Comparison of ENCODE assay signal across 9 cellular contexts in genomic region chr14:106843376-106843775, GRCh38.
DNase-seq lines count a peak whose midpoint lies in the region; ATAC-seq, FAIRE-seq and TF ChIP-seq lines count a peak whose summit lies in the region.
"Had no signal": no experiment of that assay in that cellular context is flagged by ENCODE, and none has a peak within 500 bp of the region (broad histone marks: within the 10 kb centered on the region; RNA-seq: fewer than 3 reads in every experiment).

No MANE protein-coding gene starts in this region.

- no peaks in the 10 kb centered on the region; the same call in 1 of the 2 replicates for H3F3A ChIP-seq in OCI-LY1 (ENCODE audit: insufficient read depth, low read length)

- H3K4me1 ChIP-seq in OCI-LY1 (ENCODE audit: insufficient read depth, low read length, severe bottlenecking) (peaks cover 40% of the 10 kb centered on the region), small intestine (ENCODE audit: control insufficient read depth in 2 of 2, insufficient read depth in 1 of 2, low read depth in 1 of 2, low read length in 1 of 2) (no peaks in the 10 kb centered on the region)

- H3K4me3 ChIP-seq in OCI-LY1 (ENCODE audit: low read depth, low read length, poor library complexity, severe bottlenecking) (peak overlapping the region; percentile 85), small intestine (ENCODE audit: low read depth in 1 of 2, low read length in 2 of 2) (peak overlapping the region in 1 of 2 donors; percentile 84)

- H3K9me3 ChIP-seq in OCI-LY1 (ENCODE audit: low read length) (peaks cover 4% of the 10 kb centered on the region; the same call in 1 of the 2 replicates), small intestine (ENCODE audit: control insufficient read depth, low read depth) (no peaks in the 10 kb centered on the region)

- H3K9me3 Mint-ChIP-seq in T-helper 1 cell treated with Interleukin-12 subunit alpha and Interleukin-12 subunit beta and Interleukin-4 antibody, amounts not matched to agents 30 μg/mL and 1 μg/mL, for 36 hours: no peaks in the 10 kb centered on the region
- no peaks in the 10 kb centered on the region for H3K9me3 Mint-ChIP-seq in dendritic cell treated with granulocyte-macrophage colony-stimulating factor and Interleukin-4, amounts not matched to agents 40 ng/mL and 50 ng/mL, for 4 days

- ATAC-seq in HG02798 (IDR thresholded peaks at IDR 0.05; ENCODE audit: poor library complexity, unreplicated experiment): no peak

- FAIRE-seq in small intestine (lab: Jason Lieb, UNC): no peak

- 26 to 51% (median 36%) methylated on average over 6 of the region's 6 CpGs for WGBS in small intestine, 3 donors

- H3K4me2 ChIP-seq in OCI-LY1 (ENCODE audit: low read length): peak overlapping the region; percentile 74

- DNase-seq in T-helper 1 cell (no peak), small intestine (no peak), SK-N-DZ (ENCODE audit: low spot score) (no peak), NCI-H2029 (lab: John Stamatoyannopoulos, UW) (no peak)

- H2AFZ ChIP-seq in OCI-LY1 (ENCODE audit: low read length): no peak overlapping the region

- peak; percentile 68 for TF ChIP-seq CTCF in OCI-LY1 (IDR thresholded peaks at IDR 0.05; ENCODE audit: low read length)

- H3K27me3 Mint-ChIP-seq in T-helper 1 cell treated with Interleukin-12 subunit alpha and Interleukin-12 subunit beta and Interleukin-4 antibody, amounts not matched to agents 30 μg/mL and 1 μg/mL, for 36 hours (ENCODE audit: low read depth): peaks cover 56% of the 10 kb centered on the region
- H3K27me3 Mint-ChIP-seq in dendritic cell treated with granulocyte-macrophage colony-stimulating factor and Interleukin-4, amounts not matched to agents 40 ng/mL and 50 ng/mL, for 4 days: peaks cover 23% of the 10 kb centered on the region

- peak overlapping the region; percentile 90 for H3K4me3 Mint-ChIP-seq in T-helper 1 cell treated with Interleukin-12 subunit alpha and Interleukin-12 subunit beta and Interleukin-4 antibody, amounts not matched to agents 30 μg/mL and 1 μg/mL, for 36 hours
- peak overlapping the region; percentile 86 for H3K4me3 Mint-ChIP-seq in dendritic cell treated with granulocyte-macrophage colony-stimulating factor and Interleukin-4, amounts not matched to agents 40 ng/mL and 50 ng/mL, for 4 days

- peaks cover 28% of the 10 kb centered on the region for H3K79me2 ChIP-seq in OCI-LY1 (ENCODE audit: insufficient read depth, low read length)

- H4K20me1 ChIP-seq in OCI-LY1 (ENCODE audit: insufficient read depth, low read length): no peaks in the 10 kb centered on the region

- peak overlapping the region; percentile 98 for H3K9ac ChIP-seq in OCI-LY1 (ENCODE audit: low read length)

- peaks cover 24% of the 10 kb centered on the region for H3K4me1 Mint-ChIP-seq in T-helper 1 cell treated with Interleukin-12 subunit alpha and Interleukin-12 subunit beta and Interleukin-4 antibody, amounts not matched to agents 30 μg/mL and 1 μg/mL, for 36 hours (ENCODE audit: low read depth)
- peaks cover 47% of the 10 kb centered on the region for H3K4me1 Mint-ChIP-seq in dendritic cell treated with granulocyte-macrophage colony-stimulating factor and Interleukin-4, amounts not matched to agents 40 ng/mL and 50 ng/mL, for 4 days (ENCODE audit: low read depth)

- H3K27me3 ChIP-seq in OCI-LY1 (ENCODE audit: insufficient read depth, low read length): no peaks in the 10 kb centered on the region
- H3K27me3 ChIP-seq in small intestine (ENCODE audit: control insufficient read depth in 2 of 2, insufficient read depth in 2 of 2, low read length in 2 of 2): no peaks in the 10 kb centered on the region

- H3K36me3 ChIP-seq in OCI-LY1 (ENCODE audit: insufficient read depth, low read length) (peaks cover 12% of the 10 kb centered on the region), small intestine (ENCODE audit: control insufficient read depth in 2 of 2, insufficient read depth in 2 of 2, low read length in 2 of 2) (no peaks in the 10 kb centered on the region)
- H3K36me3 ChIP-seq: WERI-Rb-1 had no signal

- H3K27ac ChIP-seq in OCI-LY1 (ENCODE audit: low read depth, low read length, poor library complexity, severe bottlenecking) (peak overlapping the region; percentile 99), small intestine (ENCODE audit: low read depth in 1 of 2, low read length in 1 of 2) (peak overlapping the region; percentile 81 to 100)
- H3K27ac ChIP-seq: WERI-Rb-1 had no signal

- no peaks in the 10 kb centered on the region for H3K36me3 Mint-ChIP-seq in T-helper 1 cell treated with Interleukin-12 subunit alpha and Interleukin-12 subunit beta and Interleukin-4 antibody, amounts not matched to agents 30 μg/mL and 1 μg/mL, for 36 hours (ENCODE audit: low read depth)
- peaks cover 10% of the 10 kb centered on the region for H3K36me3 Mint-ChIP-seq in dendritic cell treated with granulocyte-macrophage colony-stimulating factor and Interleukin-4, amounts not matched to agents 40 ng/mL and 50 ng/mL, for 4 days (ENCODE audit: low read depth)

- no peak overlapping the region for H3K27ac Mint-ChIP-seq in T-helper 1 cell treated with Interleukin-12 subunit alpha and Interleukin-12 subunit beta and Interleukin-4 antibody, amounts not matched to agents 30 μg/mL and 1 μg/mL, for 36 hours
- no peak overlapping the region for H3K27ac Mint-ChIP-seq in dendritic cell treated with granulocyte-macrophage colony-stimulating factor and Interleukin-4, amounts not matched to agents 40 ng/mL and 50 ng/mL, for 4 days

- intact Hi-C loops in dendritic cell treated with granulocyte-macrophage colony-stimulating factor and Interleukin-4, amounts not matched to agents 40 ng/mL and 50 ng/mL, for 4 days (cut with micrococcal nuclease): no loop called here

- H3K9me2 ChIP-seq in OCI-LY1 (ENCODE audit: low read depth, low read length): no peaks in the 10 kb centered on the region
